ENCODE assay signal across 8 cellular contexts in genomic region chr6:40962241-40962640, GRCh38.
DNase-seq lines count a peak whose midpoint lies in the region; ATAC-seq and TF ChIP-seq lines count a peak whose summit lies in the region.

No MANE protein-coding gene starts in this region.

- no peaks in the 10 kb centered on the region for H4K20me1 ChIP-seq in KMS-11 (ENCODE audit: insufficient read depth)

- no peak overlapping the region for H3K27ac Mint-ChIP-seq in activated T-cell treated with anti-CD3 and anti-CD28 coated beads, Interleukin-2, amount 50 U/mL, for 24 hours
- peak overlapping the region; percentile 51 for H3K27ac Mint-ChIP-seq in stimulated activated effector memory CD8-positive, alpha-beta T cell treated with anti-CD3 and anti-CD28 coated beads, Interleukin-12 subunit alpha, Interleukin-12 subunit beta, amount 100 ng/mL, for 72 hours

- no peaks in the 10 kb centered on the region for H3K79me2 ChIP-seq in KMS-11 (ENCODE audit: insufficient read depth, low read depth)

- no peak for TF ChIP-seq CTCF in KMS-11 (conservative IDR thresholded peaks at IDR 0.05; ENCODE audit: low read depth, low read length)

- no peaks in the 10 kb centered on the region for H3K27me3 ChIP-seq in KMS-11 (ENCODE audit: insufficient read depth, low read depth)
- H3K27me3 ChIP-seq in HAP-1 (ENCODE audit: low read depth), result no peaks in the 10 kb centered on the region

- no peak overlapping the region; the same call in 1 of the 2 replicates for H3K4me2 ChIP-seq in KMS-11

- H3K9me3 ChIP-seq in HAP-1, result no peaks in the 10 kb centered on the region

- H3K27me3 Mint-ChIP-seq in activated T-cell treated with anti-CD3 and anti-CD28 coated beads, Interleukin-2, amount 50 U/mL, for 24 hours, result no peaks in the 10 kb centered on the region

- H3K4me3 ChIP-seq in KMS-11 (IDR thresholded peaks at IDR 0.05; ENCODE audit: insufficient read depth, low read depth, low read length) (no peak overlapping the region), HAP-1 (no peak overlapping the region)

- H3K4me1 Mint-ChIP-seq in activated T-cell treated with anti-CD3 and anti-CD28 coated beads, Interleukin-2, amount 50 U/mL, for 24 hours (ENCODE audit: low read depth), result peaks cover 8% of the 10 kb centered on the region
- H3K4me1 Mint-ChIP-seq in stimulated activated effector memory CD8-positive, alpha-beta T cell treated with anti-CD3 and anti-CD28 coated beads, Interleukin-12 subunit alpha, Interleukin-12 subunit beta, amount 100 ng/mL, for 72 hours, result peaks cover 8% of the 10 kb centered on the region

- H3K36me3 ChIP-seq in KMS-11 (ENCODE audit: insufficient read depth) (no peaks in the 10 kb centered on the region), HAP-1 (replicated peaks) (no peaks in the 10 kb centered on the region)

- no peak overlapping the region for H3K27ac ChIP-seq in KMS-11

- in situ Hi-C loops in HAP-1 (cut with MboI; ENCODE audit: low sequenced_read_pairs), result no loop called here

- no peaks in the 10 kb centered on the region for H3K36me3 Mint-ChIP-seq in activated T-cell treated with anti-CD3 and anti-CD28 coated beads, Interleukin-2, amount 50 U/mL, for 24 hours (ENCODE audit: low read depth)
- no peaks in the 10 kb centered on the region for H3K36me3 Mint-ChIP-seq in stimulated activated effector memory CD8-positive, alpha-beta T cell treated with anti-CD3 and anti-CD28 coated beads, Interleukin-12 subunit alpha, Interleukin-12 subunit beta, amount 100 ng/mL, for 72 hours

- no peak overlapping the region for H3K4me3 Mint-ChIP-seq in activated T-cell treated with anti-CD3 and anti-CD28 coated beads, Interleukin-2, amount 50 U/mL, for 24 hours
- no peak overlapping the region for H3K4me3 Mint-ChIP-seq in stimulated activated effector memory CD8-positive, alpha-beta T cell treated with anti-CD3 and anti-CD28 coated beads, Interleukin-12 subunit alpha, Interleukin-12 subunit beta, amount 100 ng/mL, for 72 hours

- H3K9me3 Mint-ChIP-seq in activated T-cell treated with anti-CD3 and anti-CD28 coated beads, Interleukin-2, amount 50 U/mL, for 24 hours, result no peaks in the 10 kb centered on the region
- H3K9me3 Mint-ChIP-seq in stimulated activated effector memory CD8-positive, alpha-beta T cell treated with anti-CD3 and anti-CD28 coated beads, Interleukin-12 subunit alpha, Interleukin-12 subunit beta, amount 100 ng/mL, for 72 hours, result no peaks in the 10 kb centered on the region

- peak overlapping the region; percentile 9; the same call in 1 of the 2 replicates for H2AFZ ChIP-seq in KMS-11 (ENCODE audit: low read depth)

- DNase-seq in activated T-cell treated with anti-CD3 and anti-CD28 coated beads for 48 hours (ENCODE audit: low read depth) (peak; percentile 6), astrocyte of the hippocampus (ENCODE audit: low read depth, low spot score) (peak; percentile 89), NCI-H2107 treated with DMSO at 0.1 percent for 48 hours (lab: John Stamatoyannopoulos, UW; ENCODE audit: unreplicated experiment) (no peak), HAP-1 (ENCODE audit: low spot score in 2 of 2) (no peak)
- no peak for DNase-seq in activated T-cell treated with anti-CD3 and anti-CD28 coated beads, Interleukin-2, amount 50 U/mL, for 24 hours
- peak in 1 of 2 donors; percentile 17 for DNase-seq in stimulated activated effector memory CD8-positive, alpha-beta T cell treated with anti-CD3 and anti-CD28 coated beads, Interleukin-12 subunit alpha, Interleukin-12 subunit beta, amount 100 ng/mL, for 72 hours (ENCODE audit: low spot score in 2 of 2)
- no peak for DNase-seq in activated CD4-positive, CD25-positive, alpha-beta regulatory T cell treated with anti-CD3 and anti-CD28 coated beads, Interleukin-2, amount 50 U/mL, for 72 hours

- H3K4me1 ChIP-seq in KMS-11 (ENCODE audit: low read depth, poor library complexity, severe bottlenecking), result peaks cover 11% of the 10 kb centered on the region
- H3K4me1 ChIP-seq in HAP-1, result no peaks in the 10 kb centered on the region

- H3K9ac ChIP-seq in KMS-11, result no peak overlapping the region

- ATAC-seq in stimulated activated effector memory CD8-positive, alpha-beta T cell treated with anti-CD3 and anti-CD28 coated beads, Interleukin-12 subunit alpha, Interleukin-12 subunit beta, amount 100 ng/mL, for 72 hours, result peak; percentile 96

Comparison
In these comparisons a context has a peak if more than half of its experiments do, and no peak if none do; other contexts are left out.
1. DNase-seq: peak in activated T-cell treated with anti-CD3 and anti-CD28 coated beads for 48 hours (single experiment) and astrocyte of the hippocampus (single experiment); none in activated T-cell treated with anti-CD3 and anti-CD28 coated beads, Interleukin-2, amount 50 U/mL, for 24 hours (single experiment), activated CD4-positive, CD25-positive, alpha-beta regulatory T cell treated with anti-CD3 and anti-CD28 coated beads, Interleukin-2, amount 50 U/mL, for 72 hours (single experiment), NCI-H2107 treated with DMSO at 0.1 percent for 48 hours (single experiment) and HAP-1 (0 of 2).